In the genomic region with DNA sequence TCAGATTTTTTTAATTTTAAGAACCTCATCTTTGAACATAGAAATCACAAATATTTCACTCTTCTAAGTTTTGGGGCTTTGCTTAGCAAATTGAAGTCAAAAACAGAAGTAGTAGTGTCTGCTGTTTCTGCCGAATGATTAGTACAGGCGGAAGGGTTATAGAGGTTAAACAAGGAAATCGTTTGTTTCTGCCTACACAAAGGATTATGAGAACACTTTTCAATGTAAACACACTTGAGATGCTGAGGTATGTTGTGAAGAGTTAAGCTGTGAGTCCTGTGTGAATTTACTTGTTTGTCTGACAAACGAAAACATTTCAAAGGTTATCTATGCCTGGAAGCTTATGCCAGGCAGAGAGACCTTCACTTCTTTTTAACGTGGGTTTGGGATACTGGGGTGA, we compare ENCODE assay signal across 1 cellular context.
TF ChIP-seq lines count a peak whose summit lies in the region.

No MANE protein-coding gene starts in this region.

TF ChIP-seq in SK-N-SH treated with all-trans-retinoic acid at 6 μM for 48 hours, 23 proteins besides CTCF, POLR2A, EP300 and RAD21 (continued from another document):
- TF ChIP-seq, protein P1, sequence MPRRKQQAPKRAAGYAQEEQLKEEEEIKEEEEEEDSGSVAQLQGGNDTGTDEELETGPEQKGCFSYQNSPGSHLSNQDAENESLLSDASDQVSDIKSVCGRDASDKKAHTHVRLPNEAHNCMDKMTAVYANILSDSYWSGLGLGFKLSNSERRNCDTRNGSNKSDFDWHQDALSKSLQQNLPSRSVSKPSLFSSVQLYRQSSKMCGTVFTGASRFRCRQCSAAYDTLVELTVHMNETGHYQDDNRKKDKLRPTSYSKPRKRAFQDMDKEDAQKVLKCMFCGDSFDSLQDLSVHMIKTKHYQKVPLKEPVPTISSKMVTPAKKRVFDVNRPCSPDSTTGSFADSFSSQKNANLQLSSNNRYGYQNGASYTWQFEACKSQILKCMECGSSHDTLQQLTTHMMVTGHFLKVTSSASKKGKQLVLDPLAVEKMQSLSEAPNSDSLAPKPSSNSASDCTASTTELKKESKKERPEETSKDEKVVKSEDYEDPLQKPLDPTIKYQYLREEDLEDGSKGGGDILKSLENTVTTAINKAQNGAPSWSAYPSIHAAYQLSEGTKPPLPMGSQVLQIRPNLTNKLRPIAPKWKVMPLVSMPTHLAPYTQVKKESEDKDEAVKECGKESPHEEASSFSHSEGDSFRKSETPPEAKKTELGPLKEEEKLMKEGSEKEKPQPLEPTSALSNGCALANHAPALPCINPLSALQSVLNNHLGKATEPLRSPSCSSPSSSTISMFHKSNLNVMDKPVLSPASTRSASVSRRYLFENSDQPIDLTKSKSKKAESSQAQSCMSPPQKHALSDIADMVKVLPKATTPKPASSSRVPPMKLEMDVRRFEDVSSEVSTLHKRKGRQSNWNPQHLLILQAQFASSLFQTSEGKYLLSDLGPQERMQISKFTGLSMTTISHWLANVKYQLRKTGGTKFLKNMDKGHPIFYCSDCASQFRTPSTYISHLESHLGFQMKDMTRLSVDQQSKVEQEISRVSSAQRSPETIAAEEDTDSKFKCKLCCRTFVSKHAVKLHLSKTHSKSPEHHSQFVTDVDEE (CRISPR knock-in tag; IDR thresholded peaks at IDR 0.05) = no peak
- no peak for TF ChIP-seq PPARA (CRISPR knock-in tag; IDR thresholded peaks at IDR 0.05; ENCODE audit: borderline replicate concordance)
- TF ChIP-seq ZC3H10 (CRISPR knock-in tag; IDR thresholded peaks at IDR 0.05) = no peak
- no peak for TF ChIP-seq ZFP30 (CRISPR knock-in tag; IDR thresholded peaks at IDR 0.05)
- TF ChIP-seq, protein P2, sequence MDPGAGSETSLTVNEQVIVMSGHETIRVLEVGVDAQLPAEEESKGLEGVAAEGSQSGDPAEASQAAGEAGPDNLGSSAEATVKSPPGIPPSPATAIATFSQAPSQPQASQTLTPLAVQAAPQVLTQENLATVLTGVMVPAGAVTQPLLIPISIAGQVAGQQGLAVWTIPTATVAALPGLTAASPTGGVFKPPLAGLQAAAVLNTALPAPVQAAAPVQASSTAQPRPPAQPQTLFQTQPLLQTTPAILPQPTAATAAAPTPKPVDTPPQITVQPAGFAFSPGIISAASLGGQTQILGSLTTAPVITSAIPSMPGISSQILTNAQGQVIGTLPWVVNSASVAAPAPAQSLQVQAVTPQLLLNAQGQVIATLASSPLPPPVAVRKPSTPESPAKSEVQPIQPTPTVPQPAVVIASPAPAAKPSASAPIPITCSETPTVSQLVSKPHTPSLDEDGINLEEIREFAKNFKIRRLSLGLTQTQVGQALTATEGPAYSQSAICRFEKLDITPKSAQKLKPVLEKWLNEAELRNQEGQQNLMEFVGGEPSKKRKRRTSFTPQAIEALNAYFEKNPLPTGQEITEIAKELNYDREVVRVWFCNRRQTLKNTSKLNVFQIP (CRISPR knock-in tag; IDR thresholded peaks at IDR 0.05; ENCODE audit: borderline replicate concordance, low read depth) = no peak
- TF ChIP-seq TOX (CRISPR knock-in tag; IDR thresholded peaks at IDR 0.05; ENCODE audit: borderline replicate concordance) = no peak
- no peak for TF ChIP-seq TCF4 (CRISPR knock-in tag; IDR thresholded peaks at IDR 0.05; ENCODE audit: borderline replicate concordance)
